ENCODE assay signal across 8 cellular contexts in genomic region chr17:38415250-38416194, GRCh38. TPM values are rescaled to one million over a fixed set of nuclear protein-coding genes. Genes with fewer than 3 reads are reported as not detected.
DNase-seq lines count a peak whose midpoint lies in the region; ATAC-seq and TF ChIP-seq lines count a peak whose summit lies in the region.

No MANE protein-coding gene starts in this region.

- H4K5ac ChIP-seq in H9 (ENCODE audit: insufficient read length, low read depth, low read length), result peak overlapping the region; percentile 91

- peaks cover 20% of the 10 kb centered on the region for H3K23me2 ChIP-seq in H9 (ENCODE audit: insufficient read length, low read depth, low read length, poor library complexity, severe bottlenecking)

- H3K27me3 ChIP-seq in BE2C (no peaks in the 10 kb centered on the region), H9 (ENCODE audit: insufficient read depth, low read length) (peaks cover 3% of the 10 kb centered on the region; the same call in 1 of the 2 replicates), iPS-18a (ENCODE audit: control insufficient read depth, insufficient read depth, low read length) (peaks cover 25% of the 10 kb centered on the region), vagina (peaks cover 4% of the 10 kb centered on the region)

- no CpG with 5 or more reads among the region's 22 CpGs for WGBS in H9 (ENCODE audit: extremely low coverage, insufficient read length, low lambda C conversion rate)

- H3K9me3 ChIP-seq in BE2C (no peaks in the 10 kb centered on the region), H9 (ENCODE audit: control insufficient read depth, low read depth, low read length) (no peaks in the 10 kb centered on the region), iPS-18a (ENCODE audit: control insufficient read depth, low read depth, low read length) (no peaks in the 10 kb centered on the region), T-helper 17 cell (ENCODE audit: control insufficient read depth, low read length, poor library complexity, severe bottlenecking) (no peaks in the 10 kb centered on the region), vagina (no peaks in the 10 kb centered on the region)

- H2BK12ac ChIP-seq in H9 (ENCODE audit: insufficient read length, low read depth, low read length), result no peak overlapping the region

- H3K27me3 Mint-ChIP-seq in H9 (ENCODE audit: low read depth) (peaks cover 33% of the 10 kb centered on the region), T-helper 17 cell (peaks cover 48% of the 10 kb centered on the region)
- H3K27me3 Mint-ChIP-seq in activated CD8-positive, alpha-beta memory T cell treated with anti-CD3 and anti-CD28 coated beads, Interleukin-2, amount 10 ng/mL, durations not matched to agents 7 days and 5 days, result peaks cover 39% of the 10 kb centered on the region

- no peak overlapping the region for H2BK20ac ChIP-seq in H9 (ENCODE audit: low read depth, low read length, poor library complexity, severe bottlenecking)

- H3K36me3 ChIP-seq in BE2C (no peaks in the 10 kb centered on the region), iPS-18a (ENCODE audit: control insufficient read depth, low read depth, low read length) (no peaks in the 10 kb centered on the region), vagina (no peaks in the 10 kb centered on the region)

- intact Hi-C loops in vagina (cut with DNase I), result no loop called here

- peak; percentile 84 for DNase-seq in BE2C
- peak; percentile 89 for DNase-seq in H9
- DNase-seq in NCI-H2227 (lab: John Stamatoyannopoulos, UW; ENCODE audit: unreplicated experiment), result peak; percentile 84
- DNase-seq in activated CD8-positive, alpha-beta memory T cell treated with anti-CD3 and anti-CD28 coated beads, Interleukin-2, amount 10 ng/mL, durations not matched to agents 7 days and 5 days, result no peak
- no peak for DNase-seq in T-helper 17 cell
- DNase-seq in vagina (ENCODE audit: extremely low spot score in 2 of 2), result no peak

- no peaks in the 10 kb centered on the region for H3K79me2 ChIP-seq in H9 (ENCODE audit: insufficient read depth, low read length)

- H2BK120ac ChIP-seq in H9 (ENCODE audit: low read depth, low read length, poor library complexity, severe bottlenecking), result peak overlapping the region; percentile 41

- H3K27ac Mint-ChIP-seq in H9 (peak overlapping the region; percentile 97 to 99 (median 98)), T-helper 17 cell (no peak overlapping the region)
- peak overlapping the region; percentile 71 for H3K27ac Mint-ChIP-seq in activated CD8-positive, alpha-beta memory T cell treated with anti-CD3 and anti-CD28 coated beads, Interleukin-2, amount 10 ng/mL, durations not matched to agents 7 days and 5 days

- peak overlapping the region; percentile 90 for H4K91ac ChIP-seq in H9 (ENCODE audit: insufficient read length, low read depth, low read length)

- H3K56ac ChIP-seq in H9 (ENCODE audit: insufficient read length, low read depth, low read length), result no peak overlapping the region

- H3K4me1 Mint-ChIP-seq in H9 (peaks cover 48 to 65% of the 10 kb centered on the region in 2 experiments), T-helper 17 cell (peaks cover 3% of the 10 kb centered on the region)
- H3K4me1 Mint-ChIP-seq in activated CD8-positive, alpha-beta memory T cell treated with anti-CD3 and anti-CD28 coated beads, Interleukin-2, amount 10 ng/mL, durations not matched to agents 7 days and 5 days, result peaks cover 5% of the 10 kb centered on the region

- H3K4me1 ChIP-seq in BE2C (peaks cover 25% of the 10 kb centered on the region), H9 (ENCODE audit: insufficient read depth, low read length) (peaks cover 7% of the 10 kb centered on the region; the same call in 1 of the 2 replicates), iPS-18a (ENCODE audit: control insufficient read depth, low read depth, low read length) (peaks cover 37% of the 10 kb centered on the region), vagina (peaks cover 26% of the 10 kb centered on the region)

- H3K4me3 Mint-ChIP-seq in H9 (peak overlapping the region; percentile 60 to 62; a peak in 4 of 5 replicates), T-helper 17 cell (no peak overlapping the region)
- H3K4me3 Mint-ChIP-seq in activated CD8-positive, alpha-beta memory T cell treated with anti-CD3 and anti-CD28 coated beads, Interleukin-2, amount 10 ng/mL, durations not matched to agents 7 days and 5 days, result no peak overlapping the region

- H3K18ac ChIP-seq in H9 (ENCODE audit: insufficient read length, low read depth, low read length), result peak overlapping the region; percentile 98

- H3K4me2 ChIP-seq in H9 (ENCODE audit: insufficient read depth, insufficient read length, low read length), result peak overlapping the region; percentile 19

- TF ChIP-seq CTCF in BE2C (IDR thresholded peaks at IDR 0.05; ENCODE audit: low read depth, low read length) (no peak), H9 (conservative IDR thresholded peaks at IDR 0.05) (no peak), vagina (IDR thresholded peaks at IDR 0.05) (no peak)

- H2AK5ac ChIP-seq in H9 (ENCODE audit: insufficient read length, low read length), result no peak overlapping the region

- H3K9me3 Mint-ChIP-seq in H9, result no peaks in the 10 kb centered on the region
- H3K9me3 Mint-ChIP-seq in activated CD8-positive, alpha-beta memory T cell treated with anti-CD3 and anti-CD28 coated beads, Interleukin-2, amount 10 ng/mL, durations not matched to agents 7 days and 5 days (ENCODE audit: low read depth), result no peaks in the 10 kb centered on the region

- no peaks in the 10 kb centered on the region; a peak in 1 of 7 replicates for H3K36me3 Mint-ChIP-seq in H9 (ENCODE audit: insufficient read depth in 1 of 3, low read depth in 3 of 3)
- H3K36me3 Mint-ChIP-seq in activated CD8-positive, alpha-beta memory T cell treated with anti-CD3 and anti-CD28 coated beads, Interleukin-2, amount 10 ng/mL, durations not matched to agents 7 days and 5 days, result no peaks in the 10 kb centered on the region
- peaks cover 4% of the 10 kb centered on the region for H3K36me3 Mint-ChIP-seq in T-helper 17 cell (ENCODE audit: low read depth)

- no peak for TF ChIP-seq POLR2A in vagina (IDR thresholded peaks at IDR 0.05)

- H3K4me3 ChIP-seq in BE2C (ENCODE audit: low read depth, low read length) (peak overlapping the region; percentile 38), iPS-18a (ENCODE audit: low read length) (peak overlapping the region; percentile 50), vagina (no peak overlapping the region)

- H4K8ac ChIP-seq in H9 (replicated peaks; ENCODE audit: insufficient read length, low read depth, low read length), result no peak overlapping the region

- peak overlapping the region; percentile 28 for H2BK5ac ChIP-seq in H9 (ENCODE audit: insufficient read length, low read length)

- CTCF ChIA-PET in activated CD8-positive, alpha-beta memory T cell treated with anti-CD3 and anti-CD28 coated beads, Interleukin-2, amount 10 ng/mL, durations not matched to agents 7 days and 5 days (lab: Charles Lee), result interaction anchor here (0.5 to 8.7 kb wide), 20 partner anchors 8 to 1132 kb away, joined by 3 to 334 read pairs (median 6); partner anchors contain the start of genes ARHGAP23, GPR179 and SOCS7

- no peak overlapping the region for H3T11ph ChIP-seq in H9 (ENCODE audit: low read length)

- H4K20me1 ChIP-seq in H9 (ENCODE audit: control insufficient read depth, insufficient read depth, insufficient read length), result peaks cover 2% of the 10 kb centered on the region

- H3K9ac ChIP-seq in H9 (ENCODE audit: extremely low read depth, insufficient read length, low read length) (peak overlapping the region; percentile 5), iPS-18a (ENCODE audit: low read length) (peak overlapping the region; percentile 95)

- no peak overlapping the region for H2BK15ac ChIP-seq in H9 (ENCODE audit: low read depth, low read length)

- H3K79me1 ChIP-seq in H9 (ENCODE audit: insufficient read depth, low read depth, low read length, poor library complexity, severe bottlenecking), result no peaks in the 10 kb centered on the region

- H3K4ac ChIP-seq in H9 (ENCODE audit: low read depth, low read length), result peak overlapping the region; percentile 59; the same call in 1 of the 2 replicates

- H2AFZ ChIP-seq in H9 (ENCODE audit: low read length), result no peak overlapping the region

- no peak overlapping the region for H3K23ac ChIP-seq in H9 (ENCODE audit: insufficient read length, low read depth, low read length)

- peak overlapping the region; percentile 98 for H3K14ac ChIP-seq in H9 (ENCODE audit: insufficient read depth, low read length)

- ATAC-seq in activated CD8-positive, alpha-beta memory T cell treated with anti-CD3 and anti-CD28 coated beads, Interleukin-2, amount 10 ng/mL, durations not matched to agents 7 days and 5 days, result peak; percentile 34
- no peak for ATAC-seq in T-helper 17 cell
- ATAC-seq in GM19351 (IDR thresholded peaks at IDR 0.05; ENCODE audit: unreplicated experiment), result no peak

- H3K27ac ChIP-seq in H9 (ENCODE audit: insufficient read length, low read depth, low read length) (peak overlapping the region; percentile 3), iPS-18a (ENCODE audit: low read length) (peak overlapping the region; percentile 96), vagina (no peak overlapping the region)

RNA-seq across cellular contexts. Expression of gene ARHGAP23, which starts 12.7 kb away (rescaled TPM):
- 74.5 TPM for polyA plus RNA-seq in BE2C (2012; ENCODE audit: insufficient read depth, insufficient read length, low read depth)
- 96.3 and 97.9 TPM in 2 replicates for total RNA-seq in H9 (2021)
- under 1 TPM in 1 of 2 experiments, not detected in 1; 0.40 TPM for total RNA-seq in activated CD8-positive, alpha-beta memory T cell treated with anti-CD3 and anti-CD28 coated beads, Interleukin-2, amount 10 ng/mL, durations not matched to agents 7 days and 5 days
- under 1 TPM; 0.39 to 0.47 TPM for total RNA-seq in T-helper 17 cell
- total RNA-seq in vagina, result 70.2 TPM

Comparison
In these comparisons a context has a peak if more than half of its experiments do, and no peak if none do; other contexts are left out.
1. DNase-seq: peak in BE2C (single experiment), H9 (single experiment) and NCI-H2227 (single experiment); none in activated CD8-positive, alpha-beta memory T cell treated with anti-CD3 and anti-CD28 coated beads, Interleukin-2, amount 10 ng/mL, durations not matched to agents 7 days and 5 days (single experiment), T-helper 17 cell (0 of 3) and vagina (0 of 2).
2. H3K4me3 ChIP-seq: peak in BE2C (single experiment) and iPS-18a (single experiment); none in vagina (0 of 2).
3. H3K4me3 Mint-ChIP-seq: peak in H9 (2 of 2); none in activated CD8-positive, alpha-beta memory T cell treated with anti-CD3 and anti-CD28 coated beads, Interleukin-2, amount 10 ng/mL, durations not matched to agents 7 days and 5 days (single experiment) and T-helper 17 cell (single experiment).
4. RNA of gene ARHGAP23, which starts 12.7 kb away (total RNA-seq): 96.3 to 97.9 TPM in H9 and 70.2 TPM in vagina (single experiment); 0.39 to 0.47 TPM in T-helper 17 cell and 0.40 TPM in activated CD8-positive, alpha-beta memory T cell treated with anti-CD3 and anti-CD28 coated beads, Interleukin-2, amount 10 ng/mL, durations not matched to agents 7 days and 5 days; every median in the first group is over 10 times any median in the second.